ENCODE assay signal across 1 cellular context in genomic region chr7:44473295-44473694, GRCh38.
A peak's percentile ranks its signal among the peaks of the same experiment; 100 is the strongest.
TF ChIP-seq lines count a peak whose summit lies in the region.

No MANE protein-coding gene starts in this region.

TF ChIP-seq in HepG2, 621 proteins besides CTCF, POLR2A, EP300 and RAD21 (continued from another document and continues in another):
- TF ChIP-seq, protein P1, sequence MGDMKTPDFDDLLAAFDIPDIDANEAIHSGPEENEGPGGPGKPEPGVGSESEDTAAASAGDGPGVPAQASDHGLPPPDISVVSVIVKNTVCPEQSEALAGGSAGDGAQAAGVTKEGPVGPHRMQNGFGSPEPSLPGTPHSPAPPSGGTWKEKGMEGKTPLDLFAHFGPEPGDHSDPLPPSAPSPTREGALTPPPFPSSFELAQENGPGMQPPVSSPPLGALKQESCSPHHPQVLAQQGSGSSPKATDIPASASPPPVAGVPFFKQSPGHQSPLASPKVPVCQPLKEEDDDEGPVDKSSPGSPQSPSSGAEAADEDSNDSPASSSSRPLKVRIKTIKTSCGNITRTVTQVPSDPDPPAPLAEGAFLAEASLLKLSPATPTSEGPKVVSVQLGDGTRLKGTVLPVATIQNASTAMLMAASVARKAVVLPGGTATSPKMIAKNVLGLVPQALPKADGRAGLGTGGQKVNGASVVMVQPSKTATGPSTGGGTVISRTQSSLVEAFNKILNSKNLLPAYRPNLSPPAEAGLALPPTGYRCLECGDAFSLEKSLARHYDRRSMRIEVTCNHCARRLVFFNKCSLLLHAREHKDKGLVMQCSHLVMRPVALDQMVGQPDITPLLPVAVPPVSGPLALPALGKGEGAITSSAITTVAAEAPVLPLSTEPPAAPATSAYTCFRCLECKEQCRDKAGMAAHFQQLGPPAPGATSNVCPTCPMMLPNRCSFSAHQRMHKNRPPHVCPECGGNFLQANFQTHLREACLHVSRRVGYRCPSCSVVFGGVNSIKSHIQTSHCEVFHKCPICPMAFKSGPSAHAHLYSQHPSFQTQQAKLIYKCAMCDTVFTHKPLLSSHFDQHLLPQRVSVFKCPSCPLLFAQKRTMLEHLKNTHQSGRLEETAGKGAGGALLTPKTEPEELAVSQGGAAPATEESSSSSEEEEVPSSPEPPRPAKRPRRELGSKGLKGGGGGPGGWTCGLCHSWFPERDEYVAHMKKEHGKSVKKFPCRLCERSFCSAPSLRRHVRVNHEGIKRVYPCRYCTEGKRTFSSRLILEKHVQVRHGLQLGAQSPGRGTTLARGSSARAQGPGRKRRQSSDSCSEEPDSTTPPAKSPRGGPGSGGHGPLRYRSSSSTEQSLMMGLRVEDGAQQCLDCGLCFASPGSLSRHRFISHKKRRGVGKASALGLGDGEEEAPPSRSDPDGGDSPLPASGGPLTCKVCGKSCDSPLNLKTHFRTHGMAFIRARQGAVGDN (CRISPR knock-in tag; IDR thresholded peaks at IDR 0.05): no peak
- TF ChIP-seq, protein P2, sequence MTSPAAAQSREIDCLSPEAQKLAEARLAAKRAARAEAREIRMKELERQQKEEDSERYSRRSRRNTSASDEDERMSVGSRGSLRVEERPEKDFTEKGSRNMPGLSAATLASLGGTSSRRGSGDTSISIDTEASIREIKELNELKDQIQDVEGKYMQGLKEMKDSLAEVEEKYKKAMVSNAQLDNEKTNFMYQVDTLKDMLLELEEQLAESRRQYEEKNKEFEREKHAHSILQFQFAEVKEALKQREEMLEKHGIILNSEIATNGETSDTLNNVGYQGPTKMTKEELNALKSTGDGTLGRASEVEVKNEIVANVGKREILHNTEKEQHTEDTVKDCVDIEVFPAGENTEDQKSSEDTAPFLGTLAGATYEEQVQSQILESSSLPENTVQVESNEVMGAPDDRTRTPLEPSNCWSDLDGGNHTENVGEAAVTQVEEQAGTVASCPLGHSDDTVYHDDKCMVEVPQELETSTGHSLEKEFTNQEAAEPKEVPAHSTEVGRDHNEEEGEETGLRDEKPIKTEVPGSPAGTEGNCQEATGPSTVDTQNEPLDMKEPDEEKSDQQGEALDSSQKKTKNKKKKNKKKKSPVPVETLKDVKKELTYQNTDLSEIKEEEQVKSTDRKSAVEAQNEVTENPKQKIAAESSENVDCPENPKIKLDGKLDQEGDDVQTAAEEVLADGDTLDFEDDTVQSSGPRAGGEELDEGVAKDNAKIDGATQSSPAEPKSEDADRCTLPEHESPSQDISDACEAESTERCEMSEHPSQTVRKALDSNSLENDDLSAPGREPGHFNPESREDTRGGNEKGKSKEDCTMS (CRISPR knock-in tag; conservative IDR thresholded peaks at IDR 0.05): no peak
- TF ChIP-seq TEF (CRISPR knock-in tag; IDR thresholded peaks at IDR 0.05) (no peak), CBX2 (IDR thresholded peaks at IDR 0.05; ENCODE audit: low read depth, low read length) (no peak), CBX2 (CRISPR knock-in tag; IDR thresholded peaks at IDR 0.05; ENCODE audit: low read depth) (no peak), HIVEP1 (CRISPR knock-in tag; IDR thresholded peaks at IDR 0.05) (no peak), ZNF224 (CRISPR knock-in tag; IDR thresholded peaks at IDR 0.05) (no peak), KDM2A (CRISPR knock-in tag; IDR thresholded peaks at IDR 0.05; ENCODE audit: borderline replicate concordance, low read depth) (no peak), ZNF282 (IDR thresholded peaks at IDR 0.05; ENCODE audit: partially characterized antibody) (no peak), ZFP36L2 (CRISPR knock-in tag; IDR thresholded peaks at IDR 0.05) (no peak), ZNF207 (IDR thresholded peaks at IDR 0.05; ENCODE audit: borderline replicate concordance) (no peak), BCL6 (CRISPR knock-in tag; IDR thresholded peaks at IDR 0.05) (peak; percentile 66), NR0B2 (CRISPR knock-in tag; IDR thresholded peaks at IDR 0.05) (no peak), ZMYM4 (CRISPR knock-in tag; IDR thresholded peaks at IDR 0.05) (no peak), ZBTB49 (CRISPR knock-in tag; IDR thresholded peaks at IDR 0.05; ENCODE audit: borderline replicate concordance) (no peak), SAFB2 (CRISPR knock-in tag; IDR thresholded peaks at IDR 0.05; ENCODE audit: borderline replicate concordance, low read depth) (no peak), NBN (conservative IDR thresholded peaks at IDR 0.05) (no peak), UBTF (CRISPR knock-in tag; IDR thresholded peaks at IDR 0.05) (no peak), IRX3 (CRISPR knock-in tag; IDR thresholded peaks at IDR 0.05; ENCODE audit: borderline replicate concordance, low read depth) (no peak), ZNF451 (CRISPR knock-in tag; IDR thresholded peaks at IDR 0.05) (no peak), SMAD9 (CRISPR knock-in tag; IDR thresholded peaks at IDR 0.05) (no peak), ZNF3 (CRISPR knock-in tag; IDR thresholded peaks at IDR 0.05) (peak; percentile 73; the same call in 1 of the 2 replicates), ZNF569 (CRISPR knock-in tag; IDR thresholded peaks at IDR 0.05; ENCODE audit: borderline replicate concordance) (no peak), GLI4 (CRISPR knock-in tag; IDR thresholded peaks at IDR 0.05; ENCODE audit: borderline replicate concordance) (no peak), ZNF256 (CRISPR knock-in tag; conservative IDR thresholded peaks at IDR 0.05) (no peak), ZBTB34 (CRISPR knock-in tag; IDR thresholded peaks at IDR 0.05) (no peak), ZBTB8A (CRISPR knock-in tag; IDR thresholded peaks at IDR 0.05; ENCODE audit: borderline replicate concordance, low read depth) (no peak), ZNF83 (CRISPR knock-in tag; IDR thresholded peaks at IDR 0.05; ENCODE audit: borderline replicate concordance) (no peak), ZNF350 (CRISPR knock-in tag; IDR thresholded peaks at IDR 0.05; ENCODE audit: borderline replicate concordance, low read depth) (no peak), SP5 (CRISPR knock-in tag; IDR thresholded peaks at IDR 0.05; ENCODE audit: borderline replicate concordance, low read depth) (no peak; the same call in 1 of the 2 replicates)
- TF ChIP-seq, protein P3, sequence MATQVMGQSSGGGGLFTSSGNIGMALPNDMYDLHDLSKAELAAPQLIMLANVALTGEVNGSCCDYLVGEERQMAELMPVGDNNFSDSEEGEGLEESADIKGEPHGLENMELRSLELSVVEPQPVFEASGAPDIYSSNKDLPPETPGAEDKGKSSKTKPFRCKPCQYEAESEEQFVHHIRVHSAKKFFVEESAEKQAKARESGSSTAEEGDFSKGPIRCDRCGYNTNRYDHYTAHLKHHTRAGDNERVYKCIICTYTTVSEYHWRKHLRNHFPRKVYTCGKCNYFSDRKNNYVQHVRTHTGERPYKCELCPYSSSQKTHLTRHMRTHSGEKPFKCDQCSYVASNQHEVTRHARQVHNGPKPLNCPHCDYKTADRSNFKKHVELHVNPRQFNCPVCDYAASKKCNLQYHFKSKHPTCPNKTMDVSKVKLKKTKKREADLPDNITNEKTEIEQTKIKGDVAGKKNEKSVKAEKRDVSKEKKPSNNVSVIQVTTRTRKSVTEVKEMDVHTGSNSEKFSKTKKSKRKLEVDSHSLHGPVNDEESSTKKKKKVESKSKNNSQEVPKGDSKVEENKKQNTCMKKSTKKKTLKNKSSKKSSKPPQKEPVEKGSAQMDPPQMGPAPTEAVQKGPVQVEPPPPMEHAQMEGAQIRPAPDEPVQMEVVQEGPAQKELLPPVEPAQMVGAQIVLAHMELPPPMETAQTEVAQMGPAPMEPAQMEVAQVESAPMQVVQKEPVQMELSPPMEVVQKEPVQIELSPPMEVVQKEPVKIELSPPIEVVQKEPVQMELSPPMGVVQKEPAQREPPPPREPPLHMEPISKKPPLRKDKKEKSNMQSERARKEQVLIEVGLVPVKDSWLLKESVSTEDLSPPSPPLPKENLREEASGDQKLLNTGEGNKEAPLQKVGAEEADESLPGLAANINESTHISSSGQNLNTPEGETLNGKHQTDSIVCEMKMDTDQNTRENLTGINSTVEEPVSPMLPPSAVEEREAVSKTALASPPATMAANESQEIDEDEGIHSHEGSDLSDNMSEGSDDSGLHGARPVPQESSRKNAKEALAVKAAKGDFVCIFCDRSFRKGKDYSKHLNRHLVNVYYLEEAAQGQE (IDR thresholded peaks at IDR 0.05; ENCODE audit: borderline replicate concordance in 1 of 2, low read depth in 1 of 2, low read length in 2 of 2): peak in 1 of 2 experiments; percentile 50; a peak in 1 of 4 replicates
- TF ChIP-seq, protein P4, sequence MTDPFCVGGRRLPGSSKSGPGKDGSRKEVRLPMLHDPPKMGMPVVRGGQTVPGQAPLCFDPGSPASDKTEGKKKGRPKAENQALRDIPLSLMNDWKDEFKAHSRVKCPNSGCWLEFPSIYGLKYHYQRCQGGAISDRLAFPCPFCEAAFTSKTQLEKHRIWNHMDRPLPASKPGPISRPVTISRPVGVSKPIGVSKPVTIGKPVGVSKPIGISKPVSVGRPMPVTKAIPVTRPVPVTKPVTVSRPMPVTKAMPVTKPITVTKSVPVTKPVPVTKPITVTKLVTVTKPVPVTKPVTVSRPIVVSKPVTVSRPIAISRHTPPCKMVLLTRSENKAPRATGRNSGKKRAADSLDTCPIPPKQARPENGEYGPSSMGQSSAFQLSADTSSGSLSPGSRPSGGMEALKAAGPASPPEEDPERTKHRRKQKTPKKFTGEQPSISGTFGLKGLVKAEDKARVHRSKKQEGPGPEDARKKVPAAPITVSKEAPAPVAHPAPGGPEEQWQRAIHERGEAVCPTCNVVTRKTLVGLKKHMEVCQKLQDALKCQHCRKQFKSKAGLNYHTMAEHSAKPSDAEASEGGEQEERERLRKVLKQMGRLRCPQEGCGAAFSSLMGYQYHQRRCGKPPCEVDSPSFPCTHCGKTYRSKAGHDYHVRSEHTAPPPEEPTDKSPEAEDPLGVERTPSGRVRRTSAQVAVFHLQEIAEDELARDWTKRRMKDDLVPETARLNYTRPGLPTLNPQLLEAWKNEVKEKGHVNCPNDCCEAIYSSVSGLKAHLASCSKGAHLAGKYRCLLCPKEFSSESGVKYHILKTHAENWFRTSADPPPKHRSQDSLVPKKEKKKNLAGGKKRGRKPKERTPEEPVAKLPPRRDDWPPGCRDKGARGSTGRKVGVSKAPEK (CRISPR knock-in tag; IDR thresholded peaks at IDR 0.05; ENCODE audit: borderline replicate concordance): no peak
